In the genomic region with DNA sequence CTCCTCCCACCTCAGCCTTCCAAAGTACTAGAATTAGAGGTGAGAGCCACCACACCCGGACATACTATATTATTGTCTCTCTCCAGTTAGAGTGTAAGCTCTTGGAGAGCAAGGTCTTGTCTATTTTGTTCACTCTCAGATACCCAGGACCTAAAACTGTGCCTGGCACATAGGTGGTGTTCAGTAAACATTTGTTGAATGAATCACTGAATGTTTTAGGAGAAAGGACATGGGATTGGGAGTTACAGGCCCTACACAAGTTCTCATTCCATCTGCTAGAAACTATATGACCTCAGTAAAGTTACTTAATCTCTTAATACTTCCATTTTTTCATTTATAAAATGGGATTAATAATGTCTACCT, we compare ENCODE assay signal across 11 cellular contexts. TPM values are rescaled to one million over a fixed set of nuclear protein-coding genes. Genes with fewer than 3 reads are reported as not detected.
DNase-seq lines count a peak whose midpoint lies in the region; ATAC-seq and TF ChIP-seq lines count a peak whose summit lies in the region.
"Had no signal": no experiment of that assay in that cellular context is flagged by ENCODE, and none has a peak within 500 bp of the region (broad histone marks: within the 10 kb centered on the region; RNA-seq: fewer than 3 reads in every experiment).

No MANE protein-coding gene starts in this region.

- TF ChIP-seq CTCF in CD8-positive, alpha-beta T cell (IDR thresholded peaks at IDR 0.05): no peak
- no peak for TF ChIP-seq CTCF in H9 (conservative IDR thresholded peaks at IDR 0.05)

- H3K9ac ChIP-seq in H9 (ENCODE audit: extremely low read depth, insufficient read length, low read length): no peak overlapping the region

- no peak overlapping the region for H2BK15ac ChIP-seq in H9 (ENCODE audit: low read depth, low read length)

- POLR2A ChIA-PET in CD8-positive, alpha-beta T cell (lab: Charles Lee): interaction anchor here (1.5 to 2.3 kb wide), 2 partner anchors 14 to 144 kb away, joined by 3 to 11 read pairs; no protein-coding TSS in a partner anchor

- H3K9me3 Mint-ChIP-seq in CD8-positive, alpha-beta T cell: no peaks in the 10 kb centered on the region
- no peaks in the 10 kb centered on the region for H3K9me3 Mint-ChIP-seq in H9
- H3K9me3 Mint-ChIP-seq in activated naive CD8-positive, alpha-beta T cell treated with anti-CD3 and anti-CD28 coated beads for 36 hours: no peaks in the 10 kb centered on the region
- no peaks in the 10 kb centered on the region for H3K9me3 Mint-ChIP-seq in natural killer cell treated with Interleukin-12 subunit alpha and Interleukin-12 subunit beta and Interleukin-15 and Interleukin-18, amount 100 ng/mL, for 72 hours

- no peaks in the 10 kb centered on the region for H3K27me3 Mint-ChIP-seq in CD8-positive, alpha-beta T cell (ENCODE audit: low read depth)
- peaks cover 2% of the 10 kb centered on the region for H3K27me3 Mint-ChIP-seq in H9 (ENCODE audit: low read depth)
- no peaks in the 10 kb centered on the region for H3K27me3 Mint-ChIP-seq in activated naive CD8-positive, alpha-beta T cell treated with anti-CD3 and anti-CD28 coated beads for 36 hours
- H3K27me3 Mint-ChIP-seq in natural killer cell treated with Interleukin-12 subunit alpha and Interleukin-12 subunit beta and Interleukin-15 and Interleukin-18, amount 100 ng/mL, for 72 hours: peaks cover 17 to 18% of the 10 kb centered on the region in 2 donors

- no peaks in the 10 kb centered on the region for H4K20me1 ChIP-seq in H9 (ENCODE audit: control insufficient read depth, insufficient read depth, insufficient read length)

- no peak overlapping the region for H2BK120ac ChIP-seq in H9 (ENCODE audit: low read depth, low read length, poor library complexity, severe bottlenecking)

- H3K18ac ChIP-seq in H9 (ENCODE audit: insufficient read length, low read depth, low read length): no peak overlapping the region

- H2BK5ac ChIP-seq in H9 (ENCODE audit: insufficient read length, low read length): no peak overlapping the region

- no peaks in the 10 kb centered on the region for H3K27me3 ChIP-seq in CD8-positive, alpha-beta T cell (ENCODE audit: insufficient read depth, low read length)
- no peaks in the 10 kb centered on the region for H3K27me3 ChIP-seq in H9 (ENCODE audit: insufficient read depth, low read length)

- no peak overlapping the region for H2AFZ ChIP-seq in H9 (ENCODE audit: low read length)

- no peaks in the 10 kb centered on the region for H3K36me3 ChIP-seq in CD8-positive, alpha-beta T cell (ENCODE audit: insufficient read depth, low read length)

- no peak overlapping the region for H3K4me2 ChIP-seq in H9 (ENCODE audit: insufficient read depth, insufficient read length, low read length)

- H3K4me1 ChIP-seq in CD8-positive, alpha-beta T cell (ENCODE audit: insufficient read depth, low read length): peaks cover 39% of the 10 kb centered on the region
- peaks cover 3% of the 10 kb centered on the region; the same call in 1 of the 2 replicates for H3K4me1 ChIP-seq in H9 (ENCODE audit: insufficient read depth, low read length)

- WGBS in H9 (ENCODE audit: extremely low coverage, insufficient read length, low lambda C conversion rate): no CpG with 5 or more reads among the region's 1 CpG

- no peak overlapping the region for H2BK20ac ChIP-seq in H9 (ENCODE audit: low read depth, low read length, poor library complexity, severe bottlenecking)

- no peak for DNase-seq in CD8-positive, alpha-beta T cell
- no peak for DNase-seq in H9
- DNase-seq in activated naive CD8-positive, alpha-beta T cell treated with anti-CD3 and anti-CD28 coated beads for 36 hours: no peak
- DNase-seq in natural killer cell treated with Interleukin-12 subunit alpha and Interleukin-12 subunit beta and Interleukin-15 and Interleukin-18, amount 100 ng/mL, for 72 hours (ENCODE audit: low spot score): no peak
- DNase-seq: activated CD8-positive, alpha-beta memory T cell treated with anti-CD3 and anti-CD28 coated beads, Interleukin-2, amount 50 U/mL, for 48 hours; NCI-H1417 treated with DMSO at 0.1 percent for 48 hours; NCI-H446 treated with DMSO at 0.1 percent for 48 hours had no signal

- no peak overlapping the region for H2AK5ac ChIP-seq in H9 (ENCODE audit: insufficient read length, low read length)

- H3K4me1 Mint-ChIP-seq in CD8-positive, alpha-beta T cell (ENCODE audit: low read depth): peaks cover 39% of the 10 kb centered on the region
- peaks cover 27 to 34% of the 10 kb centered on the region in 2 experiments for H3K4me1 Mint-ChIP-seq in H9
- peaks cover 25% of the 10 kb centered on the region for H3K4me1 Mint-ChIP-seq in activated naive CD8-positive, alpha-beta T cell treated with anti-CD3 and anti-CD28 coated beads for 36 hours
- H3K4me1 Mint-ChIP-seq in natural killer cell treated with Interleukin-12 subunit alpha and Interleukin-12 subunit beta and Interleukin-15 and Interleukin-18, amount 100 ng/mL, for 72 hours (ENCODE audit: low read depth in 2 of 2): peaks cover 30 to 44% of the 10 kb centered on the region in 2 donors

- H4K8ac ChIP-seq in H9 (replicated peaks; ENCODE audit: insufficient read length, low read depth, low read length): no peak overlapping the region

- H3K4me3 ChIP-seq in CD8-positive, alpha-beta T cell (ENCODE audit: low read depth, low read length): no peak overlapping the region

- CTCF ChIA-PET in CD8-positive, alpha-beta T cell (lab: Charles Lee): no interaction called here

- no peak overlapping the region for H3K56ac ChIP-seq in H9 (ENCODE audit: insufficient read length, low read depth, low read length)

- peaks cover 18% of the 10 kb centered on the region for H3K36me3 Mint-ChIP-seq in CD8-positive, alpha-beta T cell
- H3K36me3 Mint-ChIP-seq in H9 (ENCODE audit: insufficient read depth in 1 of 3, low read depth in 3 of 3): peaks cover 0 to 3% (median 0%) of the 10 kb centered on the region in 3 experiments; a peak in 1 of 7 replicates
- H3K36me3 Mint-ChIP-seq in activated naive CD8-positive, alpha-beta T cell treated with anti-CD3 and anti-CD28 coated beads for 36 hours: peaks cover 17% of the 10 kb centered on the region
- peaks cover 13% of the 10 kb centered on the region for H3K36me3 Mint-ChIP-seq in natural killer cell treated with Interleukin-12 subunit alpha and Interleukin-12 subunit beta and Interleukin-15 and Interleukin-18, amount 100 ng/mL, for 72 hours

- intact Hi-C loops in CD8-positive, alpha-beta T cell (cut with DNase I, micrococcal nuclease): loop anchor here in 1 of 2 experiments (10.0 kb wide), 1 partner anchor 1095 kb away; no protein-coding TSS in a partner anchor

- ATAC-seq in CD8-positive, alpha-beta T cell: no peak
- no peak for ATAC-seq in natural killer cell treated with Interleukin-12 subunit alpha and Interleukin-12 subunit beta and Interleukin-15 and Interleukin-18, amount 100 ng/mL, for 72 hours
- ATAC-seq in HG03520 (IDR thresholded peaks at IDR 0.05; ENCODE audit: unreplicated experiment) (no peak), GM21367 (IDR thresholded peaks at IDR 0.05; ENCODE audit: unreplicated experiment) (no peak), HG02759 (IDR thresholded peaks at IDR 0.05; ENCODE audit: unreplicated experiment) (no peak)

- no peak overlapping the region for H3K14ac ChIP-seq in H9 (ENCODE audit: insufficient read depth, low read length)

- H2BK12ac ChIP-seq in H9 (ENCODE audit: insufficient read length, low read depth, low read length): no peak overlapping the region

- no peak overlapping the region for H3K23ac ChIP-seq in H9 (ENCODE audit: insufficient read length, low read depth, low read length)

- no peak overlapping the region for H3K27ac ChIP-seq in CD8-positive, alpha-beta T cell (ENCODE audit: low read depth, low read length)
- no peak overlapping the region for H3K27ac ChIP-seq in H9 (ENCODE audit: insufficient read length, low read depth, low read length)

- peak overlapping the region; percentile 98 for H3K27ac Mint-ChIP-seq in CD8-positive, alpha-beta T cell
- H3K27ac Mint-ChIP-seq in H9: no peak overlapping the region
- H3K27ac Mint-ChIP-seq in activated naive CD8-positive, alpha-beta T cell treated with anti-CD3 and anti-CD28 coated beads for 36 hours: peak overlapping the region; percentile 96
- peak overlapping the region; percentile 92 to 99 for H3K27ac Mint-ChIP-seq in natural killer cell treated with Interleukin-12 subunit alpha and Interleukin-12 subunit beta and Interleukin-15 and Interleukin-18, amount 100 ng/mL, for 72 hours

- no peak overlapping the region for H3T11ph ChIP-seq in H9 (ENCODE audit: low read length)

- no peaks in the 10 kb centered on the region for H3K9me3 ChIP-seq in CD8-positive, alpha-beta T cell (ENCODE audit: low read length)
- no peaks in the 10 kb centered on the region for H3K9me3 ChIP-seq in H9 (ENCODE audit: control insufficient read depth, low read depth, low read length)

- no peak overlapping the region for H4K5ac ChIP-seq in H9 (ENCODE audit: insufficient read length, low read depth, low read length)

- no peak overlapping the region for H4K91ac ChIP-seq in H9 (ENCODE audit: insufficient read length, low read depth, low read length)

- H3K4me3 Mint-ChIP-seq in CD8-positive, alpha-beta T cell: peak overlapping the region; percentile 96
- H3K4me3 Mint-ChIP-seq in H9: peak overlapping the region; percentile 92 to 94
- peak overlapping the region; percentile 97 for H3K4me3 Mint-ChIP-seq in activated naive CD8-positive, alpha-beta T cell treated with anti-CD3 and anti-CD28 coated beads for 36 hours
- peak overlapping the region; percentile 94 for H3K4me3 Mint-ChIP-seq in natural killer cell treated with Interleukin-12 subunit alpha and Interleukin-12 subunit beta and Interleukin-15 and Interleukin-18, amount 100 ng/mL, for 72 hours

- H3K23me2 ChIP-seq in H9 (ENCODE audit: insufficient read length, low read depth, low read length, poor library complexity, severe bottlenecking): peaks cover 5% of the 10 kb centered on the region

- H3K79me1 ChIP-seq in H9 (ENCODE audit: insufficient read depth, low read depth, low read length, poor library complexity, severe bottlenecking): no peaks in the 10 kb centered on the region

- no peak overlapping the region for H3K4ac ChIP-seq in H9 (ENCODE audit: low read depth, low read length)

- peaks cover 8% of the 10 kb centered on the region; the same call in 1 of the 2 replicates for H3K79me2 ChIP-seq in H9 (ENCODE audit: insufficient read depth, low read length)

RNA-seq across cellular contexts. Expression of a gene that starts 1.5 kb away (rescaled TPM):
- 10 to 100 TPM; 26.7 to 28.0 TPM for total RNA-seq in CD8-positive, alpha-beta T cell
- total RNA-seq in H9 (2021): 15.6 and 15.8 TPM in 2 replicates
- total RNA-seq in activated naive CD8-positive, alpha-beta T cell treated with anti-CD3 and anti-CD28 coated beads for 36 hours: 10 to 100 TPM; 38.3 to 42.4 TPM
- 10 to 100 TPM; 45.8 to 65.5 TPM for total RNA-seq in natural killer cell treated with Interleukin-12 subunit alpha and Interleukin-12 subunit beta and Interleukin-15 and Interleukin-18, amount 100 ng/mL, for 72 hours

RNA-seq across cellular contexts. Expression of a gene that starts 16.2 kb away (rescaled TPM):
- total RNA-seq in CD8-positive, alpha-beta T cell: 1 to 10 TPM in 1 of 2 experiments, under 1 TPM in 1; 0.57 to 2.0 TPM
- total RNA-seq in H9 (2021): 20.0 and 20.4 TPM in 2 replicates
- total RNA-seq in activated naive CD8-positive, alpha-beta T cell treated with anti-CD3 and anti-CD28 coated beads for 36 hours: 1 to 10 TPM; 6.2 to 7.0 TPM
- total RNA-seq in natural killer cell treated with Interleukin-12 subunit alpha and Interleukin-12 subunit beta and Interleukin-15 and Interleukin-18, amount 100 ng/mL, for 72 hours: 1 to 10 TPM; 4.0 to 5.5 TPM
- total RNA-seq: skeletal muscle tissue had no signal

Comparison
In these comparisons a context has a peak if more than half of its experiments do, and no peak if none do; other contexts are left out.
1. H3K27ac Mint-ChIP-seq: peak in CD8-positive, alpha-beta T cell (single experiment), activated naive CD8-positive, alpha-beta T cell treated with anti-CD3 and anti-CD28 coated beads for 36 hours (single experiment) and natural killer cell treated with Interleukin-12 subunit alpha and Interleukin-12 subunit beta and Interleukin-15 and Interleukin-18, amount 100 ng/mL, for 72 hours (2 of 2); none in H9 (0 of 3).
2. Peak in every context shown above with its lines, with median percentiles within 50 percentile points of each other: H3K4me3 Mint-ChIP-seq.